In genomic region chr6:10404107-10404798, GRCh38 we compare ENCODE assay signal across 8 cellular contexts. TPM values are rescaled to one million over a fixed set of nuclear protein-coding genes. Genes with fewer than 3 reads are reported as not detected.
DNase-seq lines count a peak whose midpoint lies in the region; ATAC-seq and TF ChIP-seq lines count a peak whose summit lies in the region.

No MANE protein-coding gene starts in this region.

- POLR2A ChIA-PET in OCI-LY7 (lab: Charles Lee) = interaction anchor here (0.6 to 1.0 kb wide), 2 partner anchors 23 to 173 kb away, joined by 3 to 10 read pairs; no protein-coding TSS in a partner anchor

- ATAC-seq in GM21515 (IDR thresholded peaks at IDR 0.05; ENCODE audit: unreplicated experiment) (peak; percentile 96), naive B cell (ENCODE audit: low read depth in 2 of 2) (peak; percentile 87 to 93)

- H3K9me2 ChIP-seq in OCI-LY7 (ENCODE audit: insufficient read depth, low read length) = no peaks in the 10 kb centered on the region

- H3K4me1 ChIP-seq in HUES6 (ENCODE audit: control insufficient read depth, insufficient read depth, low read length) (peaks cover 68% of the 10 kb centered on the region), OCI-LY7 (ENCODE audit: insufficient read depth, low read length, poor library complexity, severe bottlenecking) (peaks cover 15% of the 10 kb centered on the region), esophagus (ENCODE audit: control insufficient read depth in 2 of 2, insufficient read depth in 2 of 2, low read length in 1 of 2) (peaks cover 2 to 8% of the 10 kb centered on the region in 2 donors)

- H3K36me3 ChIP-seq in HUES6 (ENCODE audit: control insufficient read depth, insufficient read depth, low read length) = no peaks in the 10 kb centered on the region
- H3K36me3 ChIP-seq in OCI-LY7 (ENCODE audit: insufficient read depth, low read length) = no peaks in the 10 kb centered on the region
- H3K36me3 ChIP-seq in esophagus (ENCODE audit: control insufficient read depth in 2 of 2, insufficient read depth in 2 of 2, low read length in 1 of 2) = no peaks in the 10 kb centered on the region

- peak overlapping the region; percentile 79 for H3K4me2 ChIP-seq in OCI-LY7 (ENCODE audit: low read length)

- peaks cover 5% of the 10 kb centered on the region; the same call in 1 of the 2 replicates for H3K79me2 ChIP-seq in OCI-LY7 (ENCODE audit: insufficient read depth, low read depth, low read length)

- peaks cover 94% of the 10 kb centered on the region for H3K27me3 ChIP-seq in HUES6 (ENCODE audit: control insufficient read depth, insufficient read depth, low read length)
- no peaks in the 10 kb centered on the region for H3K27me3 ChIP-seq in esophagus (ENCODE audit: control insufficient read depth in 1 of 2, insufficient read depth in 2 of 2, low read length in 2 of 2)

- CTCF ChIA-PET in OCI-LY7 (lab: Charles Lee; ENCODE audit: unreplicated experiment) = interaction anchor here (1.0 to 1.4 kb wide), 2 partner anchors 10 to 25 kb away, joined by 3 read pairs; no protein-coding TSS in a partner anchor

- no TSS peak for BruUV-seq in OCI-LY7 (replicated peaks; lab: Mats Ljungman, UMichigan)

- H3K27ac ChIP-seq in HUES6 (ENCODE audit: low read depth, low read length) (peak overlapping the region; percentile 78; the same call in 1 of the 2 replicates), OCI-LY7 (ENCODE audit: low read depth, low read length, poor library complexity, severe bottlenecking) (peak overlapping the region; percentile 53), esophagus (ENCODE audit: low read depth in 2 of 2, low read length in 1 of 2) (peak overlapping the region; percentile 91 to 92)

- peak overlapping the region; percentile 73 to 90 (median 84) for H3K4me3 Mint-ChIP-seq in naive B cell

- peak overlapping the region; percentile 81 for H3K9ac ChIP-seq in HUES6 (ENCODE audit: low read length)

- WGBS in esophagus, 2 donors = 2% methylated on average over 58 to 87 of the region's 87 CpGs

- H3K9me3 Mint-ChIP-seq in naive B cell = peaks cover 0 to 75% (median 44%) of the 10 kb centered on the region in 7 donors

- DNase-seq in DMS153 treated with DMSO at 0.1 percent for 48 hours (lab: John Stamatoyannopoulos, UW; ENCODE audit: unreplicated experiment) = peak; percentile 92
- peak; percentile 97 for DNase-seq in OCI-LY7 (ENCODE audit: low spot score)
- peak; percentile 71 for DNase-seq in activated T-cell treated with anti-CD3 and anti-CD28 coated beads for 4 hours
- peak; percentile 72 for DNase-seq in naive B cell
- peak; percentile 80 to 83 for DNase-seq in stimulated activated CD8-positive, alpha-beta memory T cell treated with anti-CD3 and anti-CD28 coated beads, Interleukin-7, amount 100 ng/mL, for 48 hours (ENCODE audit: extremely low read depth in 1 of 2, low read depth in 1 of 2)

- no peaks in the 10 kb centered on the region for H4K20me1 ChIP-seq in OCI-LY7 (ENCODE audit: insufficient read depth, low read length)

- H3K4me3 ChIP-seq in HUES6 (ENCODE audit: low read depth, low read length) (peak overlapping the region; percentile 77), OCI-LY7 (ENCODE audit: low read depth, low read length, poor library complexity, severe bottlenecking) (peak overlapping the region; percentile 72), esophagus (ENCODE audit: low read depth in 1 of 2, low read length in 2 of 2) (peak overlapping the region; percentile 38 to 40)

- H3K4me1 Mint-ChIP-seq in naive B cell = peaks cover 9 to 11% (median 10%) of the 10 kb centered on the region in 3 donors

- peaks cover 64 to 80% (median 76%) of the 10 kb centered on the region in 3 donors for H3K27me3 Mint-ChIP-seq in naive B cell

- peak overlapping the region; percentile 95 for H2AFZ ChIP-seq in OCI-LY7 (ENCODE audit: low read length)

- H3K9me3 ChIP-seq in HUES6 (ENCODE audit: control insufficient read depth, insufficient read depth, low read depth, low read length) = no peaks in the 10 kb centered on the region
- H3K9me3 ChIP-seq in OCI-LY7 (ENCODE audit: low read length) = no peaks in the 10 kb centered on the region
- H3K9me3 ChIP-seq in esophagus (ENCODE audit: control insufficient read depth in 2 of 2, insufficient read depth in 1 of 2, low read depth in 1 of 2, low read length in 1 of 2) = peaks cover 0 to 4% of the 10 kb centered on the region in 2 donors

- peak; percentile 14 for TF ChIP-seq CTCF in OCI-LY7 (conservative IDR thresholded peaks at IDR 0.05; ENCODE audit: low read length)

- peak overlapping the region in 5 of 6 donors; percentile 52 to 92 (median 86) for H3K27ac Mint-ChIP-seq in naive B cell

- intact Hi-C loops in OCI-LY7 (cut with micrococcal nuclease; ENCODE audit: unreplicated experiment) = loop anchor here (1.0 to 5.0 kb wide), 2 partner anchors 56 to 1133 kb away; partner anchors contain the start of gene TMEM170B

- peaks cover 0 to 19% of the 10 kb centered on the region in 2 donors for H3K36me3 Mint-ChIP-seq in naive B cell

RNA-seq across cellular contexts. Expression of gene TFAP2A, which starts 10.6 kb away (rescaled TPM):
- total RNA-seq in OCI-LY7 (2014; rRNA removed; shearing (Covaris generic)) = 0.36 and 2.0 TPM in 2 replicates
- 2.5 and 3.3 TPM in 2 replicates for total RNA-seq in OCI-LY7 (2022)
- polyA plus RNA-seq in esophagus = 10 to 100 TPM; 20.9 to 28.8 TPM
- polyA plus RNA-seq in naive B cell (ENCODE audit: low read depth in 6 of 6) = not detected

Comparison
In these comparisons a context has a peak if more than half of its experiments do, and no peak if none do; other contexts are left out.
1. Peak in every context shown above with its lines: DNase-seq, ATAC-seq, H3K4me3 ChIP-seq and H3K27ac ChIP-seq.
2. RNA of gene TFAP2A, which starts 10.6 kb away (polyA plus RNA-seq): 20.9 to 28.8 TPM in esophagus; not detected in naive B cell; every median in the first group is over 10 times any median in the second.